In genomic region chr10:114957673-114958072, GRCh38 we compare ENCODE assay signal across 1 cellular context.
A peak's percentile ranks its signal among the peaks of the same experiment; 100 is the strongest.
TF ChIP-seq lines count a peak whose summit lies in the region.

No MANE protein-coding gene starts in this region.

TF ChIP-seq in IMR-90, 13 proteins besides CTCF, POLR2A, EP300 and RAD21:
- TF ChIP-seq CEBPB (IDR thresholded peaks at IDR 0.05; ENCODE audit: low read depth, low read length), result peak; percentile 87
- TF ChIP-seq MXI1 (IDR thresholded peaks at IDR 0.05; ENCODE audit: borderline replicate concordance, low read depth, low read length), result no peak
